Comparison of ENCODE assay signal across 9 cellular contexts in the genomic region with DNA sequence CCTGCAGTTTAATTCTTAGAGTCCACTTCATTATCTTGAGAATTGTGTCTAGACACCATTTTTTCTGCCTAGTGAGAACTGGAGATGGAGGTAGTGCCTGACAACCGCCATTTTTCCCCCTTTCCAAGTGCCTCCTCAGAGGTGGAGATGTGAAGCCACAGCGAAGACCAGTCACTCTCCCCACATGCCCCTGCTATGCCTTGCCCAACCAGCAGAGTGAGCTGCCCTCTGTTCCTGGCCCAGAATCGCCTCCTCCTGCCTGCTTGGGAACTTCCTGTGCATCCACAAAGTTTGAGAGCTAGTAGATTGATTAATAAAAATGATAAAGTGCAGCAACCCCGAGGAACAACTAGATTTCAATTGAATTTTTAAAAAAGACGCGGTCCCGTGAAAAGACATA.
DNase-seq lines count a peak whose midpoint lies in the region; ATAC-seq, FAIRE-seq and TF ChIP-seq lines count a peak whose summit lies in the region.
"Had no signal": no experiment of that assay in that cellular context is flagged by ENCODE, and none has a peak within 500 bp of the region (broad histone marks: within the 10 kb centered on the region; RNA-seq: fewer than 3 reads in every experiment).

No MANE protein-coding gene starts in this region.

- no peaks in the 10 kb centered on the region for H3K9me3 ChIP-seq in psoas muscle

- DNase-seq in activated T-cell treated with anti-CD3 and anti-CD28 coated beads for 48 hours (ENCODE audit: low read depth) (peak; percentile 6), activated T-cell treated with anti-CD3 and anti-CD28 coated beads for 4 hours (no peak), bronchial epithelial cell (ENCODE audit: low read depth) (peak; percentile 28), psoas muscle (no peak), activated gamma-delta T cell treated with Interleukin-2 at 50 U/mL for 16 hours (no peak), T1000 (lab: John Stamatoyannopoulos, UW) (no peak), medulla oblongata (ENCODE audit: extremely low spot score) (no peak)

- intact Hi-C loops in psoas muscle (cut with DNase I) = loop anchor here in 1 of 2 donors (5.0 kb wide), 1 partner anchor 604 kb away; no protein-coding TSS in a partner anchor

- FAIRE-seq in bronchial epithelial cell (lab: Jason Lieb, UNC) = no peak

- no peaks in the 10 kb centered on the region for H3K4me1 ChIP-seq in psoas muscle

- no peak overlapping the region for H3K27ac ChIP-seq in psoas muscle
- H3K27ac ChIP-seq: skin epidermis had no signal

- H3K4me3 ChIP-seq in bronchial epithelial cell (ENCODE audit: low read depth, low read length) (no peak overlapping the region), psoas muscle (no peak overlapping the region)
- H3K4me3 ChIP-seq: skin epidermis had no signal

- H3K27me3 ChIP-seq in bronchial epithelial cell (ENCODE audit: control insufficient read depth, insufficient read depth, low read length) (peaks cover 2% of the 10 kb centered on the region), psoas muscle (ENCODE audit: insufficient read depth in 3 of 3, low read length in 2 of 3) (peaks cover 0 to 14% (median 6%) of the 10 kb centered on the region in 3 donors)

- no peaks in the 10 kb centered on the region for H3K36me3 ChIP-seq in bronchial epithelial cell (ENCODE audit: control insufficient read depth, insufficient read depth, low read length)
- H3K36me3 ChIP-seq in psoas muscle (ENCODE audit: insufficient read depth in 1 of 2, low read depth in 1 of 2) = no peaks in the 10 kb centered on the region

- WGBS in psoas muscle, 3 donors = 68 to 73% (median 71%) methylated on average over 7 of the region's 7 CpGs

- TF ChIP-seq CTCF in LNCAP (IDR thresholded peaks at IDR 0.05) = peak; percentile 58
- TF ChIP-seq CTCF in bronchial epithelial cell (IDR thresholded peaks at IDR 0.05; ENCODE audit: insufficient read depth, low read length, severe bottlenecking) = peak; percentile 78
- TF ChIP-seq CTCF in psoas muscle (IDR thresholded peaks at IDR 0.05) = peak; percentile 31

- peak in 2 of 4 donors; percentile 50 to 60 for ATAC-seq in psoas muscle

Comparison
In these comparisons a context has a peak if more than half of its experiments do, and no peak if none do; other contexts are left out.
1. DNase-seq: peak in activated T-cell treated with anti-CD3 and anti-CD28 coated beads for 48 hours (single experiment) and bronchial epithelial cell (single experiment); none in activated T-cell treated with anti-CD3 and anti-CD28 coated beads for 4 hours (single experiment), psoas muscle (0 of 2), activated gamma-delta T cell treated with Interleukin-2 at 50 U/mL for 16 hours (single experiment), T1000 (single experiment) and medulla oblongata (single experiment).
2. Peak in every context shown above with its lines, with median percentiles within 50 percentile points of each other: CTCF ChIP-seq.